ENCODE assay signal across 1 cellular context in the genomic region with DNA sequence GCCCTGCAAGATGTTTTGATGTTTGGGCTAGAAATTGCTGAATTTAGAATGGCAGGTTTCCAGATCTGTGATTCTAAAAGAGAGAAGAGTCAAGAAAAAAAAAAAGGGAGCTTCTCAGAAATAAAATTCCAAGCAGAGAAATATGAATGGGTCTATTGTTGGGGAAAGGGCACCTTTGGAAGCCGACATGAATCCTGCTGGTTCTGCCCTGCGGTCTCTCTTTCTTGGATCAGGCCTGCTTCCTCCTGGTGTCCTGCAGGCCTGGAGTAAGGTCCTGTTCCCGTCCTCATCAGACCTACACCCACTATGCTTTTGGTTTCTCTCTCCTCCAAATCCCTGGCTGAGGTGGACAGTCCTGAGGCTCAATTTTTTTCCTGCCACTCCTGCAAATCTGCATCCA.
TF ChIP-seq lines count a peak whose summit lies in the region.

No MANE protein-coding gene starts in this region.

TF ChIP-seq in GM23338, 12 proteins besides CTCF, POLR2A, EP300 and RAD21 (continued from another document):
- TF ChIP-seq, protein P1, sequence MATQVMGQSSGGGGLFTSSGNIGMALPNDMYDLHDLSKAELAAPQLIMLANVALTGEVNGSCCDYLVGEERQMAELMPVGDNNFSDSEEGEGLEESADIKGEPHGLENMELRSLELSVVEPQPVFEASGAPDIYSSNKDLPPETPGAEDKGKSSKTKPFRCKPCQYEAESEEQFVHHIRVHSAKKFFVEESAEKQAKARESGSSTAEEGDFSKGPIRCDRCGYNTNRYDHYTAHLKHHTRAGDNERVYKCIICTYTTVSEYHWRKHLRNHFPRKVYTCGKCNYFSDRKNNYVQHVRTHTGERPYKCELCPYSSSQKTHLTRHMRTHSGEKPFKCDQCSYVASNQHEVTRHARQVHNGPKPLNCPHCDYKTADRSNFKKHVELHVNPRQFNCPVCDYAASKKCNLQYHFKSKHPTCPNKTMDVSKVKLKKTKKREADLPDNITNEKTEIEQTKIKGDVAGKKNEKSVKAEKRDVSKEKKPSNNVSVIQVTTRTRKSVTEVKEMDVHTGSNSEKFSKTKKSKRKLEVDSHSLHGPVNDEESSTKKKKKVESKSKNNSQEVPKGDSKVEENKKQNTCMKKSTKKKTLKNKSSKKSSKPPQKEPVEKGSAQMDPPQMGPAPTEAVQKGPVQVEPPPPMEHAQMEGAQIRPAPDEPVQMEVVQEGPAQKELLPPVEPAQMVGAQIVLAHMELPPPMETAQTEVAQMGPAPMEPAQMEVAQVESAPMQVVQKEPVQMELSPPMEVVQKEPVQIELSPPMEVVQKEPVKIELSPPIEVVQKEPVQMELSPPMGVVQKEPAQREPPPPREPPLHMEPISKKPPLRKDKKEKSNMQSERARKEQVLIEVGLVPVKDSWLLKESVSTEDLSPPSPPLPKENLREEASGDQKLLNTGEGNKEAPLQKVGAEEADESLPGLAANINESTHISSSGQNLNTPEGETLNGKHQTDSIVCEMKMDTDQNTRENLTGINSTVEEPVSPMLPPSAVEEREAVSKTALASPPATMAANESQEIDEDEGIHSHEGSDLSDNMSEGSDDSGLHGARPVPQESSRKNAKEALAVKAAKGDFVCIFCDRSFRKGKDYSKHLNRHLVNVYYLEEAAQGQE (IDR thresholded peaks at IDR 0.05; ENCODE audit: unreplicated experiment): no peak
- TF ChIP-seq, protein P2, sequence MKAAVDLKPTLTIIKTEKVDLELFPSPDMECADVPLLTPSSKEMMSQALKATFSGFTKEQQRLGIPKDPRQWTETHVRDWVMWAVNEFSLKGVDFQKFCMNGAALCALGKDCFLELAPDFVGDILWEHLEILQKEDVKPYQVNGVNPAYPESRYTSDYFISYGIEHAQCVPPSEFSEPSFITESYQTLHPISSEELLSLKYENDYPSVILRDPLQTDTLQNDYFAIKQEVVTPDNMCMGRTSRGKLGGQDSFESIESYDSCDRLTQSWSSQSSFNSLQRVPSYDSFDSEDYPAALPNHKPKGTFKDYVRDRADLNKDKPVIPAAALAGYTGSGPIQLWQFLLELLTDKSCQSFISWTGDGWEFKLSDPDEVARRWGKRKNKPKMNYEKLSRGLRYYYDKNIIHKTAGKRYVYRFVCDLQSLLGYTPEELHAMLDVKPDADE (IDR thresholded peaks at IDR 0.05): no peak
- no peak for TF ChIP-seq ZNF331 (CRISPR knock-in tag; IDR thresholded peaks at IDR 0.05; ENCODE audit: low read depth)
- TF ChIP-seq POLR2AphosphoS5 (IDR thresholded peaks at IDR 0.05; ENCODE audit: low read depth): no peak
- TF ChIP-seq JUNB (IDR thresholded peaks at IDR 0.05; ENCODE audit: unreplicated experiment): no peak
- no peak for TF ChIP-seq EZH2 (IDR thresholded peaks at IDR 0.05; ENCODE audit: low read depth, unreplicated experiment)
- no peak for TF ChIP-seq STAT1 (IDR thresholded peaks at IDR 0.05; ENCODE audit: unreplicated experiment)
- no peak for TF ChIP-seq ZNF114 (CRISPR knock-in tag; IDR thresholded peaks at IDR 0.05)
TF ChIP-seq in GM23338: peak in this region for 0.
